1 cellular context compared by ENCODE assay signal in the genomic region with DNA sequence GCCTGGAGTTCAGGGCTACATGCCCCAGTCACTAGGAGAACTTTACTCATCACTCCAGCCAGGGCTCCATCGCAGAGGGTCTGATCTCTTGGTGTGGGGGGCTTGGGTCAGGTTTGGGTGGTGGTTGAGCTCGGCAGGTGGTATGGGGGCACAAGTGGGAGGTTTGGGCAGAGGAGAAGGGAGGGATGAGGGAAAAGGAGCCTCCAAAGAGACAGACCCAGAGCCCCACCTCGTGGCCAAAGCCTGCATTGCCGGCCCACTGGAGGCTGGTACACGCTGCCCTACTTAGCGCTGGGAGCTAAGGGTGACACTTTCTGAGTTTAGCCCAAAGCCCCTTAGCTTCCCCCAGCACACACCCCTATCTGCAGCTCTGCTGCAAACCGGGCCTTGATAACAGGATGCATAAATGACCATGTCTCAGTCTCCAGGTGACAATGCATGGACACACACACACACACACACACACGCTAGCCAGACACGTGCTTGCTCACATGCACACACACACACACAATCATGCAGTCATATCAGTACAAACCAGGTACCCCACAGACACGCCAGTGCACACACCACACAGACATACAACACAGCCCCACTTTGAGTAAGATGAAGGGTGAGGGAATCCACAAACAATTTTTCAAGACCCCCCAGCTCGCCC.
TF ChIP-seq lines count a peak whose summit lies in the region.

No MANE protein-coding gene starts in this region.

TF ChIP-seq in WTC11, 78 proteins besides CTCF, POLR2A, EP300 and RAD21 (continued from another document):
- TF ChIP-seq, protein P1, sequence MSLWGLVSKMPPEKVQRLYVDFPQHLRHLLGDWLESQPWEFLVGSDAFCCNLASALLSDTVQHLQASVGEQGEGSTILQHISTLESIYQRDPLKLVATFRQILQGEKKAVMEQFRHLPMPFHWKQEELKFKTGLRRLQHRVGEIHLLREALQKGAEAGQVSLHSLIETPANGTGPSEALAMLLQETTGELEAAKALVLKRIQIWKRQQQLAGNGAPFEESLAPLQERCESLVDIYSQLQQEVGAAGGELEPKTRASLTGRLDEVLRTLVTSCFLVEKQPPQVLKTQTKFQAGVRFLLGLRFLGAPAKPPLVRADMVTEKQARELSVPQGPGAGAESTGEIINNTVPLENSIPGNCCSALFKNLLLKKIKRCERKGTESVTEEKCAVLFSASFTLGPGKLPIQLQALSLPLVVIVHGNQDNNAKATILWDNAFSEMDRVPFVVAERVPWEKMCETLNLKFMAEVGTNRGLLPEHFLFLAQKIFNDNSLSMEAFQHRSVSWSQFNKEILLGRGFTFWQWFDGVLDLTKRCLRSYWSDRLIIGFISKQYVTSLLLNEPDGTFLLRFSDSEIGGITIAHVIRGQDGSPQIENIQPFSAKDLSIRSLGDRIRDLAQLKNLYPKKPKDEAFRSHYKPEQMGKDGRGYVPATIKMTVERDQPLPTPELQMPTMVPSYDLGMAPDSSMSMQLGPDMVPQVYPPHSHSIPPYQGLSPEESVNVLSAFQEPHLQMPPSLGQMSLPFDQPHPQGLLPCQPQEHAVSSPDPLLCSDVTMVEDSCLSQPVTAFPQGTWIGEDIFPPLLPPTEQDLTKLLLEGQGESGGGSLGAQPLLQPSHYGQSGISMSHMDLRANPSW (CRISPR knock-in tag; conservative IDR thresholded peaks at IDR 0.05; ENCODE audit: low read depth): no peak
- TF ChIP-seq, protein P2, sequence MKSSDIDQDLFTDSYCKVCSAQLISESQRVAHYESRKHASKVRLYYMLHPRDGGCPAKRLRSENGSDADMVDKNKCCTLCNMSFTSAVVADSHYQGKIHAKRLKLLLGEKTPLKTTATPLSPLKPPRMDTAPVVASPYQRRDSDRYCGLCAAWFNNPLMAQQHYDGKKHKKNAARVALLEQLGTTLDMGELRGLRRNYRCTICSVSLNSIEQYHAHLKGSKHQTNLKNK (CRISPR knock-in tag; IDR thresholded peaks at IDR 0.05): no peak
- TF ChIP-seq ZNF423 (CRISPR knock-in tag; IDR thresholded peaks at IDR 0.05): no peak
- no peak for TF ChIP-seq HMGA2 (CRISPR knock-in tag; IDR thresholded peaks at IDR 0.05)
- no peak for TF ChIP-seq HMGXB4 (CRISPR knock-in tag; IDR thresholded peaks at IDR 0.05)
